ENCODE assay signal across 12 cellular contexts in genomic region chr7:88396295-88396947, GRCh38.
DNase-seq lines count a peak whose midpoint lies in the region; ATAC-seq and FAIRE-seq lines count a peak whose summit lies in the region.
"Had no signal": no experiment of that assay in that cellular context is flagged by ENCODE, and none has a peak within 500 bp of the region (broad histone marks: within the 10 kb centered on the region; RNA-seq: fewer than 3 reads in every experiment).

No MANE protein-coding gene starts in this region.

- H3K4me1 Mint-ChIP-seq in activated T-helper 17 cell treated with anti-CD3 and anti-CD28 coated beads, Interleukin-2, amount 50 U/mL, for 72 hours = no peaks in the 10 kb centered on the region

- no peaks in the 10 kb centered on the region for H3K9me3 Mint-ChIP-seq in activated T-helper 17 cell treated with anti-CD3 and anti-CD28 coated beads, Interleukin-2, amount 50 U/mL, for 72 hours

- peak overlapping the region; percentile 15 for H3K27ac Mint-ChIP-seq in activated T-helper 17 cell treated with anti-CD3 and anti-CD28 coated beads, Interleukin-2, amount 50 U/mL, for 72 hours

- no peak overlapping the region for H3K4me3 Mint-ChIP-seq in activated T-helper 17 cell treated with anti-CD3 and anti-CD28 coated beads, Interleukin-2, amount 50 U/mL, for 72 hours

- no peak overlapping the region for H3K27ac ChIP-seq in substantia nigra (ENCODE audit: low read depth, low read length, poor library complexity, severe bottlenecking)

- peaks cover 8% of the 10 kb centered on the region for H3K27me3 Mint-ChIP-seq in activated T-helper 17 cell treated with anti-CD3 and anti-CD28 coated beads, Interleukin-2, amount 50 U/mL, for 72 hours

- DNase-seq in GM18507 (ENCODE audit: extremely low spot score, insufficient read length, low read depth) (no peak), superior temporal gyrus (ENCODE audit: extremely low spot score) (no peak), activated gamma-delta T cell treated with Interleukin-2 at 50 U/mL for 16 hours (no peak), amniotic stem cell (lab: John Stamatoyannopoulos, UW) (no peak), substantia nigra (lab: John Stamatoyannopoulos, UW) (no peak)
- DNase-seq: activated T-cell treated with anti-CD3 and anti-CD28 coated beads for 4 hours; foreskin fibroblast; Karpas-422; stimulated activated naive CD4-positive, alpha-beta T cell had no signal

- H3K36me3 Mint-ChIP-seq in activated T-helper 17 cell treated with anti-CD3 and anti-CD28 coated beads, Interleukin-2, amount 50 U/mL, for 72 hours (ENCODE audit: low read depth) = no peaks in the 10 kb centered on the region

- FAIRE-seq in GM18507 (lab: Jason Lieb, UNC) = peak; percentile 50

- ATAC-seq in GM19468 (IDR thresholded peaks at IDR 0.05; ENCODE audit: extremely low read depth, unreplicated experiment) (peak; percentile 59), HG02981 (IDR thresholded peaks at IDR 0.05; ENCODE audit: unreplicated experiment) (peak; percentile 80)
- peak; percentile 28 for ATAC-seq in activated T-helper 17 cell treated with anti-CD3 and anti-CD28 coated beads, Interleukin-2, amount 50 U/mL, for 72 hours (replicated peaks)

Comparison
In these comparisons a context has a peak if more than half of its experiments do, and no peak if none do; other contexts are left out.
1. ATAC-seq: peak in every context shown above with its lines; median percentile 80 in HG02981; 59 in GM19468; 28 in activated T-helper 17 cell treated with anti-CD3 and anti-CD28 coated beads, Interleukin-2, amount 50 U/mL, for 72 hours.